Comparison of ENCODE assay signal across 9 cellular contexts in genomic region chr6:33183071-33183683, GRCh38. TPM values are rescaled to one million over a fixed set of nuclear protein-coding genes. Genes with fewer than 3 reads are reported as not detected.
A peak's percentile ranks its signal among the peaks of the same experiment; 100 is the strongest.
DNase-seq lines count a peak whose midpoint lies in the region; ATAC-seq and TF ChIP-seq lines count a peak whose summit lies in the region.
"Had no signal": no experiment of that assay in that cellular context is flagged by ENCODE, and none has a peak within 500 bp of the region (broad histone marks: within the 10 kb centered on the region; RNA-seq: fewer than 3 reads in every experiment).

No MANE protein-coding gene starts in this region.

- H3K27me3 ChIP-seq in CD4-positive, CD25-positive, alpha-beta regulatory T cell (ENCODE audit: control insufficient read depth, insufficient read depth, low read length) = peaks cover 2% of the 10 kb centered on the region
- H3K27me3 ChIP-seq in HL-60 (ENCODE audit: insufficient read depth, poor library complexity, severe bottlenecking) (no peaks in the 10 kb centered on the region), foreskin keratinocyte (peaks cover 2% of the 10 kb centered on the region)

- H3K4me1 Mint-ChIP-seq in CD4-positive, CD25-positive, alpha-beta regulatory T cell = peaks cover 9 to 31% (median 23%) of the 10 kb centered on the region in 4 donors
- H3K4me1 Mint-ChIP-seq in WTC11 (peaks cover 7% of the 10 kb centered on the region), memory B cell (peaks cover 18% of the 10 kb centered on the region)

- peak in 1 of 3 donors; percentile 68 for DNase-seq in CD4-positive, CD25-positive, alpha-beta regulatory T cell
- DNase-seq in HL-60 (ENCODE audit: low read depth in 1 of 2, low spot score in 1 of 2) (peak in 1 of 2 experiments; percentile 16), WTC11 (ENCODE audit: low spot score) (no peak), memory B cell (ENCODE audit: low spot score in 2 of 2) (no peak), foreskin keratinocyte (no peak), NCI-H748 (lab: John Stamatoyannopoulos, UW; ENCODE audit: unreplicated experiment) (no peak), left cardiac atrium (no peak)
- DNase-seq: COR-L47 had no signal

- H3K36me3 ChIP-seq in CD4-positive, CD25-positive, alpha-beta regulatory T cell (ENCODE audit: control insufficient read depth, insufficient read depth, low read length) = no peaks in the 10 kb centered on the region

- peak in 1 of 2 donors; percentile 49 for ATAC-seq in CD4-positive, CD25-positive, alpha-beta regulatory T cell (ENCODE audit: low read depth in 2 of 2)
- ATAC-seq in WTC11 = no peak
- ATAC-seq in memory B cell (ENCODE audit: low read depth) = no peak
- ATAC-seq in foreskin keratinocyte = no peak
- no peak for ATAC-seq in left cardiac atrium
- ATAC-seq in HG03439 (IDR thresholded peaks at IDR 0.05; ENCODE audit: unreplicated experiment) = no peak

- peaks cover 0 to 15% (median 3%) of the 10 kb centered on the region in 7 donors for H3K9me3 Mint-ChIP-seq in CD4-positive, CD25-positive, alpha-beta regulatory T cell
- H3K9me3 Mint-ChIP-seq in WTC11 = peaks cover 13% of the 10 kb centered on the region
- peaks cover 11% of the 10 kb centered on the region for H3K9me3 Mint-ChIP-seq in memory B cell

- POLR2A ChIA-PET in WTC11 (lab: Charles Lee) = no interaction called here

- peaks cover 18% of the 10 kb centered on the region for H3K4me1 ChIP-seq in CD4-positive, CD25-positive, alpha-beta regulatory T cell (ENCODE audit: control insufficient read depth, insufficient read depth, low read length, poor library complexity, severe bottlenecking)
- no peaks in the 10 kb centered on the region for H3K4me1 ChIP-seq in foreskin keratinocyte

- no peaks in the 10 kb centered on the region for H3K9me3 ChIP-seq in CD4-positive, CD25-positive, alpha-beta regulatory T cell (ENCODE audit: control insufficient read depth in 2 of 2, low read length in 2 of 2)

- no peak overlapping the region for H3K27ac ChIP-seq in CD4-positive, CD25-positive, alpha-beta regulatory T cell (ENCODE audit: insufficient read depth, low read length, poor library complexity, severe bottlenecking)
- H3K27ac ChIP-seq in HL-60 (replicated peaks) (peak overlapping the region; percentile 62), foreskin keratinocyte (no peak overlapping the region)

- peaks cover 23% of the 10 kb centered on the region for H3K27me3 Mint-ChIP-seq in CD4-positive, CD25-positive, alpha-beta regulatory T cell
- peaks cover 18% of the 10 kb centered on the region for H3K27me3 Mint-ChIP-seq in WTC11 (ENCODE audit: low read depth)
- peaks cover 25% of the 10 kb centered on the region for H3K27me3 Mint-ChIP-seq in memory B cell

- H3K4me3 Mint-ChIP-seq in CD4-positive, CD25-positive, alpha-beta regulatory T cell = peak overlapping the region in 3 of 4 donors; percentile 28 to 71 (median 67)
- no peak overlapping the region for H3K4me3 Mint-ChIP-seq in WTC11
- peak overlapping the region; percentile 71 for H3K4me3 Mint-ChIP-seq in memory B cell

- intact Hi-C loops in left cardiac atrium (cut with DNase I) = no loop called here

- H3K27ac Mint-ChIP-seq in CD4-positive, CD25-positive, alpha-beta regulatory T cell = peak overlapping the region; percentile 83 to 94 (median 92)
- H3K27ac Mint-ChIP-seq in WTC11 = peak overlapping the region; percentile 85; the same call in 1 of the 2 replicates
- peak overlapping the region; percentile 35 for H3K27ac Mint-ChIP-seq in memory B cell

- peaks cover 14% of the 10 kb centered on the region for H3K36me3 Mint-ChIP-seq in CD4-positive, CD25-positive, alpha-beta regulatory T cell
- H3K36me3 Mint-ChIP-seq in WTC11 (no peaks in the 10 kb centered on the region), memory B cell (peaks cover 24% of the 10 kb centered on the region)

- peak overlapping the region; percentile 65 for H3K4me3 ChIP-seq in CD4-positive, CD25-positive, alpha-beta regulatory T cell (ENCODE audit: low read depth, low read length)
- no peak overlapping the region for H3K4me3 ChIP-seq in HL-60 (replicated peaks; ENCODE audit: insufficient read depth, low read length)

- TF ChIP-seq CTCF in HL-60 (IDR thresholded peaks at IDR 0.05; ENCODE audit: insufficient read depth, low read length) = no peak
- TF ChIP-seq CTCF in WTC11 (IDR thresholded peaks at IDR 0.05) = no peak
- no peak for TF ChIP-seq CTCF in foreskin keratinocyte (conservative IDR thresholded peaks at IDR 0.05)

- CTCF ChIA-PET in WTC11 (lab: Charles Lee) = interaction anchor here (1.0 to 1.1 kb wide), 2 partner anchors 14 to 15 kb away, joined by 3 to 5 read pairs; no protein-coding TSS in a partner anchor

TF ChIP-seq in WTC11, 78 proteins besides CTCF, POLR2A, EP300 and RAD21 (continues in another document):
- TF ChIP-seq TP53 (CRISPR knock-in tag; IDR thresholded peaks at IDR 0.05) (no peak), PREB (CRISPR knock-in tag; IDR thresholded peaks at IDR 0.05; ENCODE audit: borderline replicate concordance) (no peak), SP1 (CRISPR knock-in tag; conservative IDR thresholded peaks at IDR 0.05) (no peak), FOXJ3 (CRISPR knock-in tag; IDR thresholded peaks at IDR 0.05; ENCODE audit: borderline replicate concordance) (no peak), ZSCAN18 (CRISPR knock-in tag; IDR thresholded peaks at IDR 0.05) (no peak), ATF2 (CRISPR knock-in tag; IDR thresholded peaks at IDR 0.05; ENCODE audit: borderline replicate concordance, low read depth) (no peak), USF1 (CRISPR knock-in tag; IDR thresholded peaks at IDR 0.05) (no peak), FOXK1 (CRISPR knock-in tag; IDR thresholded peaks at IDR 0.05) (no peak)

RNA-seq across cellular contexts. Expression of gene COL11A2, which starts 9.1 kb away (rescaled TPM):
- total RNA-seq in CD4-positive, CD25-positive, alpha-beta regulatory T cell = 0.89 TPM
- under 1 TPM in 2 of 4 donors, not detected in 2; 0.34 to 0.43 TPM for polyA plus RNA-seq in CD4-positive, CD25-positive, alpha-beta regulatory T cell
- total RNA-seq in WTC11 (2021) (3.0 to 4.4 TPM (median 3.7 TPM) in 3 replicates), foreskin keratinocyte (0.07 and 0.18 TPM in 2 replicates), left cardiac atrium (1 to 10 TPM in 1 of 2 donors, under 1 TPM in 1; 0.94 to 1.3 TPM)
- 0.13 and 0.16 TPM in 2 replicates for polyA plus RNA-seq in foreskin keratinocyte

RNA-seq across cellular contexts. Expression of gene RXRB, which starts 17.3 kb away (rescaled TPM):
- total RNA-seq in CD4-positive, CD25-positive, alpha-beta regulatory T cell = 62.6 TPM
- 1 to 10 TPM; 7.1 to 8.9 (median 7.2) TPM for polyA plus RNA-seq in CD4-positive, CD25-positive, alpha-beta regulatory T cell
- total RNA-seq in WTC11 (2021) (21.5 to 24.5 TPM (median 23.3 TPM) in 3 replicates), foreskin keratinocyte (18.3 and 23.3 TPM in 2 replicates), left cardiac atrium (10 to 100 TPM; 32.5 to 39.5 TPM)
- 23.4 and 27.8 TPM in 2 replicates for polyA plus RNA-seq in foreskin keratinocyte

RNA-seq across cellular contexts. Expression of gene SLC39A7, which starts 17.5 kb away (rescaled TPM):
- 24.1 TPM for total RNA-seq in CD4-positive, CD25-positive, alpha-beta regulatory T cell
- 10 to 100 TPM; 11.4 to 27.3 (median 20.4) TPM for polyA plus RNA-seq in CD4-positive, CD25-positive, alpha-beta regulatory T cell
- 131 to 163 TPM (median 134 TPM) in 3 replicates for total RNA-seq in WTC11 (2021)
- total RNA-seq in foreskin keratinocyte = 72.4 TPM in 2 replicates
- polyA plus RNA-seq in foreskin keratinocyte = 93.2 and 101 TPM in 2 replicates
- total RNA-seq in left cardiac atrium = 100 to 1,000 TPM in 1 of 2 donors, 10 to 100 TPM in 1; 80.1 to 132 TPM

RNA-seq across cellular contexts. Expression of gene HSD17B8, which starts 21.3 kb away (rescaled TPM):
- total RNA-seq in CD4-positive, CD25-positive, alpha-beta regulatory T cell = 8.8 TPM
- 10 to 100 TPM; 33.3 to 53.9 (median 41.9) TPM for polyA plus RNA-seq in CD4-positive, CD25-positive, alpha-beta regulatory T cell
- total RNA-seq in WTC11 (2021) = 7.3 to 8.1 TPM (median 7.7 TPM) in 3 replicates
- total RNA-seq in foreskin keratinocyte = 16.7 and 18.2 TPM in 2 replicates
- polyA plus RNA-seq in foreskin keratinocyte = 24.1 and 26.2 TPM in 2 replicates
- total RNA-seq in left cardiac atrium = 10 to 100 TPM; 13.3 to 14.3 TPM

RNA-seq across cellular contexts. Expression of gene RING1, which starts 25.1 kb away (rescaled TPM):
- total RNA-seq in CD4-positive, CD25-positive, alpha-beta regulatory T cell = 34.2 TPM
- polyA plus RNA-seq in CD4-positive, CD25-positive, alpha-beta regulatory T cell = 1 to 10 TPM; 4.9 to 6.3 (median 5.5) TPM
- total RNA-seq in WTC11 (2021) (26.6 to 30.2 TPM (median 27.8 TPM) in 3 replicates), foreskin keratinocyte (35.3 and 37.1 TPM in 2 replicates), left cardiac atrium (10 to 100 TPM; 29.7 to 30.0 TPM)
- 47.6 and 48.9 TPM in 2 replicates for polyA plus RNA-seq in foreskin keratinocyte

Comparison
In these comparisons a context has a peak if more than half of its experiments do, and no peak if none do; other contexts are left out.
1. H3K27ac Mint-ChIP-seq: peak in every context shown above with its lines; median percentile 92 in CD4-positive, CD25-positive, alpha-beta regulatory T cell; 85 in WTC11; 35 in memory B cell.